Comparison of ENCODE assay signal across 8 cellular contexts in genomic region chr9:95349109-95350038, GRCh38. TPM values are rescaled to one million over a fixed set of nuclear protein-coding genes. Genes with fewer than 3 reads are reported as not detected.
DNase-seq lines count a peak whose midpoint lies in the region; ATAC-seq and TF ChIP-seq lines count a peak whose summit lies in the region.

No MANE protein-coding gene starts in this region.

- TF ChIP-seq POLR2A in testis (IDR thresholded peaks at IDR 0.05), result no peak

- no peaks in the 10 kb centered on the region for H3K79me2 ChIP-seq in mesendoderm (ENCODE audit: control insufficient read depth, insufficient read depth, low read length)

- peak overlapping the region; percentile 19 for H3K4me3 Mint-ChIP-seq in activated T-cell treated with anti-CD3 and anti-CD28 coated beads, Interleukin-2, amount 50 U/mL, for 4 hours
- H3K4me3 Mint-ChIP-seq in chondrocyte (ENCODE audit: unreplicated experiment) (peak overlapping the region; percentile 64), immature natural killer cell (no peak overlapping the region)

- peak overlapping the region; percentile 15 for H3K23ac ChIP-seq in mesendoderm (ENCODE audit: low read length)

- H3K4me1 Mint-ChIP-seq in activated T-cell treated with anti-CD3 and anti-CD28 coated beads, Interleukin-2, amount 50 U/mL, for 4 hours (ENCODE audit: low read depth), result peaks cover 4% of the 10 kb centered on the region
- H3K4me1 Mint-ChIP-seq in chondrocyte (ENCODE audit: low read depth) (no peaks in the 10 kb centered on the region), immature natural killer cell (no peaks in the 10 kb centered on the region)

- no peak overlapping the region for H3K27ac Mint-ChIP-seq in chondrocyte (ENCODE audit: unreplicated experiment)
- no peak overlapping the region for H3K27ac Mint-ChIP-seq in immature natural killer cell

- H3K9ac ChIP-seq in mesendoderm (ENCODE audit: low read length), result peak overlapping the region; percentile 73

- H3K56ac ChIP-seq in mesendoderm (ENCODE audit: low read length), result peak overlapping the region; percentile 90

- H4K8ac ChIP-seq in mesendoderm (ENCODE audit: low read depth, low read length), result no peak overlapping the region

- H3K4me1 ChIP-seq in mesendoderm (ENCODE audit: control insufficient read depth, low read depth, low read length) (no peaks in the 10 kb centered on the region), testis (no peaks in the 10 kb centered on the region)

- no peak for DNase-seq in activated T-cell treated with anti-CD3 and anti-CD28 coated beads, Interleukin-2, amount 50 U/mL, for 4 hours
- DNase-seq in activated T-cell treated with anti-CD3 and anti-CD28 coated beads for 4 hours (no peak), chondrocyte (ENCODE audit: low spot score) (no peak), mesendoderm (peak; percentile 65), testis (no peak), omental fat pad (ENCODE audit: low spot score) (no peak), GM19238 (ENCODE audit: insufficient read length, low spot score) (no peak), immature natural killer cell (no peak)

- H4K5ac ChIP-seq in mesendoderm (ENCODE audit: low read length), result no peak overlapping the region

- no peaks in the 10 kb centered on the region for H3K79me1 ChIP-seq in mesendoderm (ENCODE audit: low read length)

- ATAC-seq in activated T-cell treated with anti-CD3 and anti-CD28 coated beads, Interleukin-2, amount 50 U/mL, for 4 hours, result peak; percentile 41 to 71
- no peak for ATAC-seq in omental fat pad (ENCODE audit: low FRiP score)

- H2BK5ac ChIP-seq in mesendoderm (ENCODE audit: low read length), result no peak overlapping the region

- H3K9me3 ChIP-seq in testis, result no peaks in the 10 kb centered on the region

- H3K27ac ChIP-seq in mesendoderm (ENCODE audit: low read depth, low read length) (no peak overlapping the region), testis (no peak overlapping the region)

- H2BK15ac ChIP-seq in mesendoderm (replicated peaks; ENCODE audit: low read depth), result no peak overlapping the region

- peak overlapping the region; percentile 40 for H3K18ac ChIP-seq in mesendoderm (ENCODE audit: low read length)

- no peaks in the 10 kb centered on the region for H3K36me3 Mint-ChIP-seq in activated T-cell treated with anti-CD3 and anti-CD28 coated beads, Interleukin-2, amount 50 U/mL, for 4 hours (ENCODE audit: insufficient read depth)
- H3K36me3 Mint-ChIP-seq in chondrocyte (ENCODE audit: low read depth), result peaks cover 5% of the 10 kb centered on the region
- no peaks in the 10 kb centered on the region for H3K36me3 Mint-ChIP-seq in immature natural killer cell

- H3K4me3 ChIP-seq in mesendoderm (ENCODE audit: low read length), result peak overlapping the region; percentile 33
- H3K4me3 ChIP-seq in testis, result peak overlapping the region; percentile 36 to 51

- H3K4me2 ChIP-seq in mesendoderm (ENCODE audit: low read length), result peak overlapping the region; percentile 91

- H3K27me3 ChIP-seq in mesendoderm (ENCODE audit: insufficient read depth, low read length, poor library complexity) (no peaks in the 10 kb centered on the region), testis (no peaks in the 10 kb centered on the region)

- no peak overlapping the region for H2AK5ac ChIP-seq in mesendoderm (ENCODE audit: low read length)

- WGBS in mesendoderm (ENCODE audit: extremely low coverage, insufficient coverage, low lambda C conversion rate), result no CpG with 5 or more reads among the region's 93 CpGs
- 18 to 20% methylated on average over 30 to 52 of the region's 93 CpGs for WGBS in testis, 2 donors

- H3K36me3 ChIP-seq in mesendoderm (ENCODE audit: control insufficient read depth, insufficient read depth, low read length) (no peaks in the 10 kb centered on the region), testis (ENCODE audit: low read depth, missing control alignments) (no peaks in the 10 kb centered on the region)

- no peak overlapping the region for H2BK120ac ChIP-seq in mesendoderm (ENCODE audit: low read depth, low read length)

- H3K27me3 Mint-ChIP-seq in activated T-cell treated with anti-CD3 and anti-CD28 coated beads, Interleukin-2, amount 50 U/mL, for 4 hours (ENCODE audit: low read depth), result peaks cover 37% of the 10 kb centered on the region
- H3K27me3 Mint-ChIP-seq in chondrocyte (ENCODE audit: low read depth) (peaks cover 6% of the 10 kb centered on the region), immature natural killer cell (ENCODE audit: low read depth in 3 of 3) (peaks cover 5 to 19% (median 16%) of the 10 kb centered on the region in 3 donors)

- H3K4ac ChIP-seq in mesendoderm (ENCODE audit: low read depth, low read length), result no peak overlapping the region

- TF ChIP-seq CTCF in chondrocyte (IDR thresholded peaks at IDR 0.05), result no peak
- TF ChIP-seq CTCF in testis (IDR thresholded peaks at IDR 0.05), result no peak
- TF ChIP-seq CTCF in omental fat pad (IDR thresholded peaks at IDR 0.05), result no peak

- intact Hi-C loops in testis (cut with DNase I; ENCODE audit: low total_unique reads), result no loop called here

- H3K9me3 Mint-ChIP-seq in activated T-cell treated with anti-CD3 and anti-CD28 coated beads, Interleukin-2, amount 50 U/mL, for 4 hours, result no peaks in the 10 kb centered on the region
- H3K9me3 Mint-ChIP-seq in chondrocyte (ENCODE audit: low read depth), result peaks cover 6% of the 10 kb centered on the region
- no peaks in the 10 kb centered on the region for H3K9me3 Mint-ChIP-seq in immature natural killer cell

RNA-seq across cellular contexts. Expression of gene FANCC, which starts 31.9 kb away (rescaled TPM):
- total RNA-seq in activated T-cell treated with anti-CD3 and anti-CD28 coated beads, Interleukin-2, amount 50 U/mL, for 4 hours, result 10 to 100 TPM; 14.6 to 15.3 (median 15.2) TPM
- 9.3 to 14.7 TPM (median 10.3 TPM) in 3 replicates for total RNA-seq in chondrocyte
- polyA plus RNA-seq in mesendoderm (2013, experiment 1 of 2), result 8.1 TPM
- polyA plus RNA-seq in mesendoderm (2013, experiment 2 of 2), result 7.9 TPM
- total RNA-seq in testis, result 10 to 100 TPM; 35.1 to 38.5 TPM
- polyA plus RNA-seq in testis (ENCODE audit: insufficient read depth, low read depth, low replicate concordance), result 30.7 TPM
- total RNA-seq in omental fat pad, result 1 to 10 TPM; 4.6 to 6.8 (median 6.1) TPM
- 1 to 10 TPM; 2.4 to 3.4 (median 3.3) TPM for polyA plus RNA-seq in immature natural killer cell

Comparison
In these comparisons a context has a peak if more than half of its experiments do, and no peak if none do; other contexts are left out.
1. H3K4me3 Mint-ChIP-seq: peak in activated T-cell treated with anti-CD3 and anti-CD28 coated beads, Interleukin-2, amount 50 U/mL, for 4 hours (single experiment) and chondrocyte (single experiment); none in immature natural killer cell (0 of 5).